10 cellular contexts compared by ENCODE assay signal in genomic region chr4:168864831-168865541, GRCh38.
DNase-seq lines count a peak whose midpoint lies in the region; ATAC-seq and TF ChIP-seq lines count a peak whose summit lies in the region.
"Had no signal": no experiment of that assay in that cellular context is flagged by ENCODE, and none has a peak within 500 bp of the region (broad histone marks: within the 10 kb centered on the region; RNA-seq: fewer than 3 reads in every experiment).

No MANE protein-coding gene starts in this region.

- H3K4me1 Mint-ChIP-seq in GM23338: peaks cover 25% of the 10 kb centered on the region

- H3K27me3 Mint-ChIP-seq in GM23338 (ENCODE audit: insufficient read depth, low read depth, poor library complexity): no peaks in the 10 kb centered on the region

- no peaks in the 10 kb centered on the region; the same call in 1 of the 2 replicates for H3K9me2 ChIP-seq in GM23338 (ENCODE audit: insufficient read depth)

- 58% methylated on average over 5 of the region's 5 CpGs for WGBS in smooth muscle cell (ENCODE audit: low lambda C conversion rate)

- H3K27ac Mint-ChIP-seq in GM23338: no peak overlapping the region
- H3K27ac Mint-ChIP-seq: nephron progenitor cell had no signal

- no peak overlapping the region for H3K9ac ChIP-seq in smooth muscle cell (ENCODE audit: low read depth)

- H3K27ac ChIP-seq in GM23338 (ENCODE audit: low read depth): 0 out of 2 replicates have a peak overlapping the region, but pooled peaks have one; percentile 6
- peak overlapping the region; percentile 96 for H3K27ac ChIP-seq in smooth muscle cell (ENCODE audit: low read depth)

- no peaks in the 10 kb centered on the region for H3K36me3 ChIP-seq in GM23338 (ENCODE audit: insufficient read depth)
- no peaks in the 10 kb centered on the region for H3K36me3 ChIP-seq in smooth muscle cell (ENCODE audit: low read depth)

- H3K79me2 ChIP-seq in GM23338 (replicated peaks; ENCODE audit: insufficient read depth) (no peaks in the 10 kb centered on the region), smooth muscle cell (ENCODE audit: low read depth) (peaks cover 96% of the 10 kb centered on the region)

- H3K9me3 ChIP-seq in smooth muscle cell (replicated peaks; ENCODE audit: low read depth): no peaks in the 10 kb centered on the region

- peak; percentile 95 for ATAC-seq in GM23338
- no peak for ATAC-seq in GM18498 (IDR thresholded peaks at IDR 0.05; ENCODE audit: unreplicated experiment)

- H3K4me2 ChIP-seq in GM23338 (no peak overlapping the region), smooth muscle cell (peak overlapping the region; percentile 28)

- peaks cover 5% of the 10 kb centered on the region; the same call in 1 of the 2 replicates for H3K4me1 ChIP-seq in GM23338 (ENCODE audit: insufficient read depth)
- peaks cover 24% of the 10 kb centered on the region for H3K4me1 ChIP-seq in smooth muscle cell (ENCODE audit: low read depth)

- DNase-seq in GM23338 (ENCODE audit: low spot score) (peak; percentile 70), foreskin melanocyte (peak; percentile 76), smooth muscle cell (lab: John Stamatoyannopoulos, UW; ENCODE audit: unreplicated experiment) (no peak), HuH-7 (ENCODE audit: low spot score) (no peak), pons (ENCODE audit: low spot score) (no peak), DMS53 treated with DMSO at 0.1 percent for 48 hours (lab: John Stamatoyannopoulos, UW; ENCODE audit: unreplicated experiment) (no peak)
- DNase-seq: NCI-H2171, nephron progenitor cell had no signal

- H3K9me3 Mint-ChIP-seq in GM23338: no peaks in the 10 kb centered on the region
- H3K9me3 Mint-ChIP-seq: nephron progenitor cell had no signal

- H3K4me3 Mint-ChIP-seq in GM23338: no peak overlapping the region
- H3K4me3 Mint-ChIP-seq: nephron progenitor cell had no signal

- H3K27me3 ChIP-seq in GM23338 (ENCODE audit: insufficient read depth): no peaks in the 10 kb centered on the region
- no peaks in the 10 kb centered on the region for H3K27me3 ChIP-seq in smooth muscle cell (ENCODE audit: low read depth)

- no peaks in the 10 kb centered on the region for H3F3A ChIP-seq in GM23338 (replicated peaks; ENCODE audit: low read depth)
- H3F3A ChIP-seq in smooth muscle cell (ENCODE audit: low read depth): peaks cover 59% of the 10 kb centered on the region

- no peak overlapping the region for H2AFZ ChIP-seq in GM23338
- H2AFZ ChIP-seq in smooth muscle cell (ENCODE audit: low read depth): no peak overlapping the region

- peak; percentile 53 to 66 for TF ChIP-seq CTCF in GM23338 (conservative IDR thresholded peaks at IDR 0.05; ENCODE audit: low read depth in 2 of 2)
- 0 out of 2 replicates have a peak, but pooled peaks have one; percentile 40 for TF ChIP-seq CTCF in WI38 (IDR thresholded peaks at IDR 0.05; ENCODE audit: low read depth, low read length)
- peak; percentile 7 for TF ChIP-seq CTCF in smooth muscle cell (IDR thresholded peaks at IDR 0.05; ENCODE audit: borderline replicate concordance, insufficient read depth, poor library complexity, severe bottlenecking)

- no peaks in the 10 kb centered on the region for H4K20me1 ChIP-seq in GM23338 (replicated peaks; ENCODE audit: insufficient read depth)
- H4K20me1 ChIP-seq in smooth muscle cell (ENCODE audit: low read depth): peaks cover 88% of the 10 kb centered on the region

- no peak overlapping the region for H3K4me3 ChIP-seq in GM23338
- no peak overlapping the region for H3K4me3 ChIP-seq in WI38 (ENCODE audit: low read depth, low read length)
- H3K4me3 ChIP-seq in smooth muscle cell: no peak overlapping the region

- H3K36me3 Mint-ChIP-seq in GM23338 (ENCODE audit: low read depth): peaks cover 6% of the 10 kb centered on the region; the same call in 1 of the 3 replicates

TF ChIP-seq in GM23338, 12 proteins besides CTCF, POLR2A, EP300 and RAD21 (continues in another document):
- TF ChIP-seq ZNF462 (CRISPR knock-in tag; IDR thresholded peaks at IDR 0.05): peak; percentile 56
- no peak for TF ChIP-seq ETS1 (IDR thresholded peaks at IDR 0.05)
- TF ChIP-seq NANOG (IDR thresholded peaks at IDR 0.05; ENCODE audit: borderline replicate concordance): no peak
- no peak for TF ChIP-seq CREB1 (CRISPR knock-in tag; IDR thresholded peaks at IDR 0.05; ENCODE audit: low read depth)

Comparison
In these comparisons a context has a peak if more than half of its experiments do, and no peak if none do; other contexts are left out.
1. DNase-seq: peak in GM23338 (single experiment) and foreskin melanocyte (single experiment); none in smooth muscle cell (single experiment), HuH-7 (single experiment), pons (single experiment) and DMS53 treated with DMSO at 0.1 percent for 48 hours (single experiment).
2. CTCF ChIP-seq: peak in every context shown above with its lines; median percentile 60 in GM23338; 40 in WI38; 7 in smooth muscle cell.